9 cellular contexts compared by ENCODE assay signal in genomic region chr4:141636077-141636770, GRCh38. TPM values are rescaled to one million over a fixed set of nuclear protein-coding genes. Genes with fewer than 3 reads are reported as not detected.
DNase-seq lines count a peak whose midpoint lies in the region; ATAC-seq, FAIRE-seq and TF ChIP-seq lines count a peak whose summit lies in the region.
"Had no signal": no experiment of that assay in that cellular context is flagged by ENCODE, and none has a peak within 500 bp of the region (broad histone marks: within the 10 kb centered on the region; RNA-seq: fewer than 3 reads in every experiment).

A gene with protein sequence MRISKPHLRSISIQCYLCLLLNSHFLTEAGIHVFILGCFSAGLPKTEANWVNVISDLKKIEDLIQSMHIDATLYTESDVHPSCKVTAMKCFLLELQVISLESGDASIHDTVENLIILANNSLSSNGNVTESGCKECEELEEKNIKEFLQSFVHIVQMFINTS (plus strand): TSS chr4:141636583. CDS start chr4:141719465, 82,882 bp downstream.

- peaks cover 12% of the 10 kb centered on the region for H3K27me3 ChIP-seq in CD4-positive, CD25-positive, alpha-beta regulatory T cell (ENCODE audit: control insufficient read depth, insufficient read depth, low read length)
- H3K27me3 ChIP-seq in K562 (ENCODE audit: control insufficient read depth in 2 of 2, insufficient read depth in 2 of 2, low read length in 2 of 2) (no peaks in the 10 kb centered on the region), smooth muscle cell (ENCODE audit: low read depth) (peaks cover 19% of the 10 kb centered on the region)

- H3K27ac ChIP-seq in CD4-positive, CD25-positive, alpha-beta regulatory T cell (ENCODE audit: insufficient read depth, low read length, poor library complexity, severe bottlenecking): no peak within 1 kb of the TSS
- H3K27ac ChIP-seq in K562 (ENCODE audit: extremely low read depth, low read depth, low read length): no peak within 1 kb of the TSS
- H3K27ac ChIP-seq in smooth muscle cell (ENCODE audit: low read depth): no peak within 1 kb of the TSS

- peaks cover 12% of the 10 kb centered on the region for H3K4me1 ChIP-seq in CD4-positive, CD25-positive, alpha-beta regulatory T cell (ENCODE audit: control insufficient read depth, insufficient read depth, low read length, poor library complexity, severe bottlenecking)
- H3K4me1 ChIP-seq in K562 (replicated peaks in 1 of 2; ENCODE audit: control insufficient read depth in 2 of 2, insufficient read depth in 2 of 2, low read length in 2 of 2) (peaks cover 0 to 11% of the 10 kb centered on the region in 2 experiments; a peak in 2 of 5 replicates), smooth muscle cell (ENCODE audit: low read depth) (no peaks in the 10 kb centered on the region)

- intact Hi-C loops in K562 (cut with micrococcal nuclease): no loop called here

- TF ChIP-seq CTCF in K562 (IDR thresholded peaks at IDR 0.05 in 2 of 3, conservative IDR thresholded peaks at IDR 0.05 in 1 of 3; ENCODE audit: insufficient read depth in 2 of 3, low read depth in 1 of 3, low read length in 3 of 3) (no peak), smooth muscle cell (IDR thresholded peaks at IDR 0.05; ENCODE audit: borderline replicate concordance, insufficient read depth, poor library complexity, severe bottlenecking) (no peak)

- no peak for TF ChIP-seq EP300 in K562 (IDR thresholded peaks at IDR 0.05; ENCODE audit: low read length)

- H3K4me1 Mint-ChIP-seq in CD4-positive, CD25-positive, alpha-beta regulatory T cell: peaks cover 0 to 13% (median 1%) of the 10 kb centered on the region in 4 donors

- H3K79me2 ChIP-seq in K562 (ENCODE audit: control insufficient read depth, insufficient read depth, low read length) (no peaks in the 10 kb centered on the region), smooth muscle cell (ENCODE audit: low read depth) (no peaks in the 10 kb centered on the region)

- no peak for TF ChIP-seq POLR2A in K562 (conservative IDR thresholded peaks at IDR 0.05)

- POLR2A ChIA-PET in K562 (lab: Yijun Ruan, JAX): interaction anchor here (0.8 kb wide), 1 partner anchor 360 kb away, joined by 3 read pairs; no protein-coding TSS in a partner anchor

- no peaks in the 10 kb centered on the region for H3K36me3 Mint-ChIP-seq in CD4-positive, CD25-positive, alpha-beta regulatory T cell

- DNase-seq in CD4-positive, CD25-positive, alpha-beta regulatory T cell: peak; percentile 14 to 70 (median 14)
- DNase-seq in T-helper 22 cell (ENCODE audit: low read depth) (peak; percentile 31), K562 (ENCODE audit: extremely low read depth in 1 of 4, low spot score in 3 of 4) (peak in 3 of 4 experiments; percentile 4 to 12 (median 5)), smooth muscle cell (lab: John Stamatoyannopoulos, UW; ENCODE audit: unreplicated experiment) (peak; percentile 49), SHP77 (lab: John Stamatoyannopoulos, UW) (no peak)

- H3K9me1 ChIP-seq in K562 (ENCODE audit: control insufficient read depth, insufficient read depth, low read length): no peaks in the 10 kb centered on the region

- TF ChIP-seq RAD21 in K562 (CRISPR knock-in tag; conservative IDR thresholded peaks at IDR 0.05 in 1 of 2, IDR thresholded peaks at IDR 0.05 in 1 of 2): no peak

- H3K9me3 ChIP-seq in CD4-positive, CD25-positive, alpha-beta regulatory T cell (ENCODE audit: control insufficient read depth in 2 of 2, low read length in 2 of 2): no peaks in the 10 kb centered on the region
- no peaks in the 10 kb centered on the region for H3K9me3 ChIP-seq in K562 (replicated peaks; ENCODE audit: control insufficient read depth, insufficient read depth, low read depth, low read length)
- no peaks in the 10 kb centered on the region for H3K9me3 ChIP-seq in iPS-18c (ENCODE audit: control insufficient read depth, insufficient read depth, low read length)
- no peaks in the 10 kb centered on the region for H3K9me3 ChIP-seq in smooth muscle cell (replicated peaks; ENCODE audit: low read depth)

- no peaks in the 10 kb centered on the region for H3F3A ChIP-seq in smooth muscle cell (ENCODE audit: low read depth)

- CTCF ChIA-PET in K562 (lab: Yijun Ruan, JAX; ENCODE audit: low intra/inter-chr PET ratio): no interaction called here

- no peak within 1 kb of the TSS for H2AFZ ChIP-seq in K562 (ENCODE audit: low read depth, low read length)
- peak within 1 kb of the TSS; percentile 96 for H2AFZ ChIP-seq in smooth muscle cell (ENCODE audit: low read depth)

- H3K9ac ChIP-seq in K562 (ENCODE audit: insufficient read depth in 1 of 2, low read depth in 2 of 2, low read length in 2 of 2) (0 out of 4 replicates have a peak within 1 kb of the TSS, but pooled peaks of 1 of the 2 experiments have one; percentile 17), smooth muscle cell (ENCODE audit: low read depth) (peak within 1 kb of the TSS; percentile 70)

- H3K4me2 ChIP-seq in K562 (ENCODE audit: insufficient read depth, low read length) (peak within 1 kb of the TSS; percentile 19), smooth muscle cell (peak within 1 kb of the TSS; percentile 94)

- WGBS in K562 (ENCODE audit: insufficient coverage, low coverage, missing lambda C conversion rate): 2% methylated on average over 31 of the region's 43 CpGs
- 3% methylated on average over 36 of the region's 43 CpGs for WGBS in smooth muscle cell (ENCODE audit: low lambda C conversion rate)

- in situ Hi-C loops in K562 (cut with MboI): no loop called here

- no peaks in the 10 kb centered on the region for H4K20me1 ChIP-seq in K562 (replicated peaks; ENCODE audit: control insufficient read depth, insufficient read depth, low read length)
- H4K20me1 ChIP-seq in smooth muscle cell (ENCODE audit: low read depth): no peaks in the 10 kb centered on the region

- no TSS peak for BruUV-seq in K562 (replicated peaks; lab: Mats Ljungman, UMichigan)

- H3K27me3 Mint-ChIP-seq in CD4-positive, CD25-positive, alpha-beta regulatory T cell: peaks cover 12% of the 10 kb centered on the region

- H3K4me3 Mint-ChIP-seq in CD4-positive, CD25-positive, alpha-beta regulatory T cell: peak within 1 kb of the TSS; percentile 90 to 96 (median 92)

- peak within 1 kb of the TSS; percentile 67 for H3K4me3 ChIP-seq in CD4-positive, CD25-positive, alpha-beta regulatory T cell (ENCODE audit: low read depth, low read length)
- H3K4me3 ChIP-seq in K562 (peak within 1 kb of the TSS; percentile 34; the same call in 1 of the 2 replicates), iPS-18c (ENCODE audit: insufficient read depth, low read depth, low read length) (peak within 1 kb of the TSS; percentile 73), smooth muscle cell (peak within 1 kb of the TSS; percentile 86)

- peak within 1 kb of the TSS in 1 of 3 donors; percentile 88 for H3K27ac Mint-ChIP-seq in CD4-positive, CD25-positive, alpha-beta regulatory T cell

- H3K36me3 ChIP-seq in CD4-positive, CD25-positive, alpha-beta regulatory T cell (ENCODE audit: control insufficient read depth, insufficient read depth, low read length): no peaks in the 10 kb centered on the region
- H3K36me3 ChIP-seq in K562 (ENCODE audit: control insufficient read depth, insufficient read depth, low read length) (no peaks in the 10 kb centered on the region), smooth muscle cell (ENCODE audit: low read depth) (no peaks in the 10 kb centered on the region)

- no peak for FAIRE-seq in K562 (lab: Jason Lieb, UNC)
- FAIRE-seq: TTC549 had no signal

- ATAC-seq in CD4-positive, CD25-positive, alpha-beta regulatory T cell (ENCODE audit: low read depth in 2 of 2): peak; percentile 48 to 59
- ATAC-seq in GM19351 (IDR thresholded peaks at IDR 0.05; ENCODE audit: unreplicated experiment) (peak; percentile 52), HG03439 (IDR thresholded peaks at IDR 0.05; ENCODE audit: unreplicated experiment) (peak; percentile 66), K562 (peak; percentile 63)

- peaks cover 0 to 2% (median 0%) of the 10 kb centered on the region in 7 donors for H3K9me3 Mint-ChIP-seq in CD4-positive, CD25-positive, alpha-beta regulatory T cell

TF ChIP-seq in K562, 482 proteins besides CTCF, POLR2A, EP300 and RAD21 (continues in another document):
- TF ChIP-seq THAP7 (CRISPR knock-in tag; IDR thresholded peaks at IDR 0.05): no peak

RNA-seq across cellular contexts. Expression of the gene that starts here (rescaled TPM):
- total RNA-seq in CD4-positive, CD25-positive, alpha-beta regulatory T cell: 2.3 TPM
- polyA plus RNA-seq in CD4-positive, CD25-positive, alpha-beta regulatory T cell: 1 to 10 TPM in 2 of 4 donors, under 1 TPM in 2; 0.52 to 2.0 (median 1.1) TPM
- 0.23 and 1.8 TPM in 2 replicates for total RNA-seq in K562 (2011; cell fraction: chromatin; rRNA removed; ENCODE audit: low replicate concordance)
- total RNA-seq in K562 (2011; cell fraction: nucleolus; rRNA removed): 0.17 and 0.39 TPM in 2 replicates
- total RNA-seq in K562 (2011; cell fraction: nucleoplasm; rRNA removed): 0.81 and 1.6 TPM in 2 replicates
- 0.27 TPM in 1 of 2 replicates, not detected in the other for total RNA-seq in K562 (2014; rRNA removed)
- 0.26 and 0.40 TPM in 2 replicates for total RNA-seq in K562 (2014; rRNA removed; fragmentation: Illumina TruSeq; extraction: Trizol)
- 0.26 and 0.40 TPM in 2 replicates for total RNA-seq in K562 (2015; rRNA removed; fragmentation: Illumina TruSeq; extraction: Trizol)
- total RNA-seq in K562 (2021): 0.33 and 0.76 TPM in 2 replicates
- polyA plus RNA-seq in K562 (2011; rRNA removed): 0.08 and 0.50 TPM in 2 replicates
- polyA plus RNA-seq in K562 (2011; cell fraction: cytosol; rRNA removed): 0.04 TPM in 2 replicates
- polyA plus RNA-seq in K562 (2011; cell fraction: nucleus; rRNA removed): 0.13 and 0.14 TPM in 2 replicates
- 0.22 and 0.43 TPM in 2 replicates for polyA plus RNA-seq in K562 (2012)
- polyA plus RNA-seq in K562 (2014; fragmentation: Illumina TruSeq; extraction: Trizol): 0.13 and 0.29 TPM in 2 replicates
- under 1 TPM; 0.17 to 0.34 TPM for polyA plus RNA-seq in K562 (2014; fragmentation: Nextera tagmentation; extraction: Ambion mirVana)
- 0.18 and 0.41 TPM in 2 replicates for polyA plus RNA-seq in K562 (2014; rRNA removed)
- 0.32 TPM in 1 of 2 replicates, not detected in the other for polyA minus RNA-seq in K562 (2011; rRNA and poly(A)+ RNA removed)
- polyA minus RNA-seq in K562 (2011; cell fraction: cytosol; rRNA and poly(A)+ RNA removed): not detected in 2 replicates
- 1.8 TPM in 1 of 2 replicates, not detected in the other for polyA minus RNA-seq in K562 (2011; cell fraction: nucleus; rRNA and poly(A)+ RNA removed)
- total RNA-seq in smooth muscle cell: 2.2 TPM in 2 replicates
- 0.73 and 1.6 TPM in 2 replicates for polyA plus RNA-seq in smooth muscle cell

Comparison
In these comparisons a context has a peak if more than half of its experiments do, and no peak if none do; other contexts are left out.
1. DNase-seq: peak in CD4-positive, CD25-positive, alpha-beta regulatory T cell (3 of 3), T-helper 22 cell (single experiment), K562 (3 of 4) and smooth muscle cell (single experiment); none in SHP77 (0 of 2).
2. H3K4me3 ChIP-seq: peak in every context shown above with its lines; median percentile 86 in smooth muscle cell; 73 in iPS-18c; 67 in CD4-positive, CD25-positive, alpha-beta regulatory T cell; 34 in K562.
3. Peak in every context shown above with its lines, with median percentiles within 50 percentile points of each other: ATAC-seq.